Comparison of ENCODE assay signal across 8 cellular contexts in the genomic region with DNA sequence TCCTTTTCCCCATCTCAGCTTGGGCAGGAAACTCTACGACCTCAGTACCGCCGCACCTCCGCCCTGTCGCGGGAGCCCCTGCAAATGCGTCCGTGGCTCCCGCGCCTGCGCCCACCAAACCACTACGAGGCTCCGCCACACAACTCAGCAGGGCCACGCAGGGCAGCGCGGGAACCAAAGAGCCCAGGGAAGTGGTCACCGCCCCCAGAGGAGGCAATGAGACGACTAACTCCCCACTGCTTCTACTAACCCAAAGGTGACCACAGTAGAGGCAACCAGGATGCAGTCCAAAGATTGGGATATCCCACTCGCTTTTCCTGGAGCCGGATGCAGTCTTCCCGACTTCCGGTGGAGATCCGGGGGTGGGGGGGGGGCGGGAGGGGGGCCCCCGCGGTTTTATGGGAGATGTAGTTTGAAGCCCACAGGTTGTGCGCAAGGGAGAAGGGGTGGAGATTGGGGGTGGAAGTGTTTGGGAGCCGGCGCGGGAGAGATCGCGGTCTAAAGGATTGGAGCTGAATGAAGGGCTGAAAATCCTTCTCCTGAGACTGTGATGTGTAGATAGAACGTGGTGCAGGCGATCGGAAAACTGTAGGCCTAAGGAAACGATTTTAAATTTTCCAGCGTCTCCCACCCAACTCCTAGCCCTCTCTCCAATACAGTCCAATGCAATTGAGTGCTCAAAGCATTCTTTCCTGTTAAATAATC. TPM values are rescaled to one million over a fixed set of nuclear protein-coding genes. Genes with fewer than 3 reads are reported as not detected.
DNase-seq lines count a peak whose midpoint lies in the region; ATAC-seq, FAIRE-seq and TF ChIP-seq lines count a peak whose summit lies in the region.

A gene (minus strand): TSS at position 337 of the 705 bp plus-strand sequence. CDS start 2,541 bp downstream, outside the sequence.

- POLR2A ChIA-PET in A549 (lab: Yijun Ruan, JAX): no interaction called here

- ATAC-seq in A549 (peak; percentile 96 to 97), GM18858 (IDR thresholded peaks at IDR 0.05; ENCODE audit: unreplicated experiment) (peak; percentile 91), HG03045 (IDR thresholded peaks at IDR 0.05; ENCODE audit: unreplicated experiment) (peak; percentile 97), left lung (peak; percentile 95)

- FAIRE-seq in A549 (lab: Jason Lieb, UNC): no peak

- H3K27ac ChIP-seq in A549: peak within 1 kb of the TSS; percentile 77 to 85
- peak within 1 kb of the TSS; percentile 80 to 84 for H3K27ac ChIP-seq in left lung

- no peaks in the 10 kb centered on the region for H3K36me3 ChIP-seq in left lung

- H3K4me3 ChIP-seq in A549 (peak within 1 kb of the TSS; percentile 62), left lung (peak within 1 kb of the TSS; percentile 58 to 71)

- H3K4me1 ChIP-seq in A549 (no peaks in the 10 kb centered on the region), left lung (peaks cover 0 to 10% of the 10 kb centered on the region in 2 donors)

- TF ChIP-seq CTCF in A549 (IDR thresholded peaks at IDR 0.05) (no peak), left lung (IDR thresholded peaks at IDR 0.05) (no peak)

- TF ChIP-seq POLR2A in A549 (IDR thresholded peaks at IDR 0.05; ENCODE audit: low read length): 0 out of 2 replicates have a peak, but pooled peaks have one; percentile 4

- DNase-seq in A549 (ENCODE audit: low read depth in 1 of 2, low spot score in 1 of 2) (peak; percentile 16 to 54), NCI-H2171 treated with DMSO at 0.1 percent for 48 hours (lab: John Stamatoyannopoulos, UW) (peak; percentile 75), dermis microvascular lymphatic vessel endothelial cell (ENCODE audit: low read depth in 2 of 2) (peak; percentile 43 to 74), left lung (peak; percentile 69 to 85)
- DNase-seq in activated CD4-positive, alpha-beta T cell treated with anti-CD3 and anti-CD28 coated beads, Interleukin-2, amount 10 ng/mL, durations not matched to agents 24 days and 14 days: peak; percentile 75
- peak; percentile 50 to 59 for DNase-seq in stimulated activated CD4-positive, alpha-beta T cell treated with anti-CD3 and anti-CD28 coated beads, Interleukin-2, amount 100 ng/mL, for 24 hours

- H3K27me3 Mint-ChIP-seq in activated CD4-positive, alpha-beta T cell treated with anti-CD3 and anti-CD28 coated beads, Interleukin-2, amount 10 ng/mL, durations not matched to agents 24 days and 14 days: no peaks in the 10 kb centered on the region

- peaks cover 9% of the 10 kb centered on the region for H3K4me1 Mint-ChIP-seq in activated CD4-positive, alpha-beta T cell treated with anti-CD3 and anti-CD28 coated beads, Interleukin-2, amount 10 ng/mL, durations not matched to agents 24 days and 14 days

- no peaks in the 10 kb centered on the region for H3K9me3 ChIP-seq in A549
- H3K9me3 ChIP-seq in left lung: no peaks in the 10 kb centered on the region

- CTCF ChIA-PET in A549 (lab: Yijun Ruan, JAX): no interaction called here

- H3K4me3 Mint-ChIP-seq in activated CD4-positive, alpha-beta T cell treated with anti-CD3 and anti-CD28 coated beads, Interleukin-2, amount 10 ng/mL, durations not matched to agents 24 days and 14 days: peak within 1 kb of the TSS; percentile 89

- H3K9me3 Mint-ChIP-seq in activated CD4-positive, alpha-beta T cell treated with anti-CD3 and anti-CD28 coated beads, Interleukin-2, amount 10 ng/mL, durations not matched to agents 24 days and 14 days: peaks cover 3% of the 10 kb centered on the region

- H3K4me2 ChIP-seq in A549: peak within 1 kb of the TSS; percentile 68

- TF ChIP-seq EP300 in A549 (IDR thresholded peaks at IDR 0.05): no peak

- no peak for TF ChIP-seq RAD21 in A549 (conservative IDR thresholded peaks at IDR 0.05 in 1 of 2, IDR thresholded peaks at IDR 0.05 in 1 of 2)

- WGBS in A549 (ENCODE audit: missing lambda C conversion rate): 68% methylated on average over 22 of the region's 37 CpGs

- intact Hi-C loops in activated CD4-positive, alpha-beta T cell treated with anti-CD3 and anti-CD28 coated beads, Interleukin-2, amount 10 ng/mL, durations not matched to agents 24 days and 14 days (cut with micrococcal nuclease): no loop called here
- intact Hi-C loops in left lung (cut with DNase I): no loop called here

- H3K27ac Mint-ChIP-seq in activated CD4-positive, alpha-beta T cell treated with anti-CD3 and anti-CD28 coated beads, Interleukin-2, amount 10 ng/mL, durations not matched to agents 24 days and 14 days: peak within 1 kb of the TSS; percentile 35

- H3K36me3 Mint-ChIP-seq in activated CD4-positive, alpha-beta T cell treated with anti-CD3 and anti-CD28 coated beads, Interleukin-2, amount 10 ng/mL, durations not matched to agents 24 days and 14 days (ENCODE audit: low read depth): no peaks in the 10 kb centered on the region

- H3K27me3 ChIP-seq in left lung: peaks cover 0 to 7% of the 10 kb centered on the region in 2 donors

TF ChIP-seq in A549, 52 proteins besides CTCF, POLR2A, EP300 and RAD21 (continues in another document):
- TF ChIP-seq, protein P1, sequence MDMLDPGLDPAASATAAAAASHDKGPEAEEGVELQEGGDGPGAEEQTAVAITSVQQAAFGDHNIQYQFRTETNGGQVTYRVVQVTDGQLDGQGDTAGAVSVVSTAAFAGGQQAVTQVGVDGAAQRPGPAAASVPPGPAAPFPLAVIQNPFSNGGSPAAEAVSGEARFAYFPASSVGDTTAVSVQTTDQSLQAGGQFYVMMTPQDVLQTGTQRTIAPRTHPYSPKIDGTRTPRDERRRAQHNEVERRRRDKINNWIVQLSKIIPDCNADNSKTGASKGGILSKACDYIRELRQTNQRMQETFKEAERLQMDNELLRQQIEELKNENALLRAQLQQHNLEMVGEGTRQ (IDR thresholded peaks at IDR 0.05): no peak
- TF ChIP-seq NFE2L2 (conservative IDR thresholded peaks at IDR 0.05; ENCODE audit: low read length): no peak
- TF ChIP-seq MAZ (IDR thresholded peaks at IDR 0.05; ENCODE audit: borderline replicate concordance, low read depth, low read length): no peak
- TF ChIP-seq HOXB5 (CRISPR knock-in tag; IDR thresholded peaks at IDR 0.05): no peak
- TF ChIP-seq ZNF302 (CRISPR knock-in tag; IDR thresholded peaks at IDR 0.05): no peak
- TF ChIP-seq ESRRA (IDR thresholded peaks at IDR 0.05; ENCODE audit: borderline replicate concordance, low read length): no peak
- TF ChIP-seq CEBPB (IDR thresholded peaks at IDR 0.05): no peak
- TF ChIP-seq, protein P2, sequence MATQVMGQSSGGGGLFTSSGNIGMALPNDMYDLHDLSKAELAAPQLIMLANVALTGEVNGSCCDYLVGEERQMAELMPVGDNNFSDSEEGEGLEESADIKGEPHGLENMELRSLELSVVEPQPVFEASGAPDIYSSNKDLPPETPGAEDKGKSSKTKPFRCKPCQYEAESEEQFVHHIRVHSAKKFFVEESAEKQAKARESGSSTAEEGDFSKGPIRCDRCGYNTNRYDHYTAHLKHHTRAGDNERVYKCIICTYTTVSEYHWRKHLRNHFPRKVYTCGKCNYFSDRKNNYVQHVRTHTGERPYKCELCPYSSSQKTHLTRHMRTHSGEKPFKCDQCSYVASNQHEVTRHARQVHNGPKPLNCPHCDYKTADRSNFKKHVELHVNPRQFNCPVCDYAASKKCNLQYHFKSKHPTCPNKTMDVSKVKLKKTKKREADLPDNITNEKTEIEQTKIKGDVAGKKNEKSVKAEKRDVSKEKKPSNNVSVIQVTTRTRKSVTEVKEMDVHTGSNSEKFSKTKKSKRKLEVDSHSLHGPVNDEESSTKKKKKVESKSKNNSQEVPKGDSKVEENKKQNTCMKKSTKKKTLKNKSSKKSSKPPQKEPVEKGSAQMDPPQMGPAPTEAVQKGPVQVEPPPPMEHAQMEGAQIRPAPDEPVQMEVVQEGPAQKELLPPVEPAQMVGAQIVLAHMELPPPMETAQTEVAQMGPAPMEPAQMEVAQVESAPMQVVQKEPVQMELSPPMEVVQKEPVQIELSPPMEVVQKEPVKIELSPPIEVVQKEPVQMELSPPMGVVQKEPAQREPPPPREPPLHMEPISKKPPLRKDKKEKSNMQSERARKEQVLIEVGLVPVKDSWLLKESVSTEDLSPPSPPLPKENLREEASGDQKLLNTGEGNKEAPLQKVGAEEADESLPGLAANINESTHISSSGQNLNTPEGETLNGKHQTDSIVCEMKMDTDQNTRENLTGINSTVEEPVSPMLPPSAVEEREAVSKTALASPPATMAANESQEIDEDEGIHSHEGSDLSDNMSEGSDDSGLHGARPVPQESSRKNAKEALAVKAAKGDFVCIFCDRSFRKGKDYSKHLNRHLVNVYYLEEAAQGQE (IDR thresholded peaks at IDR 0.05): peak; percentile 37; the same call in 1 of the 2 replicates
- TF ChIP-seq, protein P3, sequence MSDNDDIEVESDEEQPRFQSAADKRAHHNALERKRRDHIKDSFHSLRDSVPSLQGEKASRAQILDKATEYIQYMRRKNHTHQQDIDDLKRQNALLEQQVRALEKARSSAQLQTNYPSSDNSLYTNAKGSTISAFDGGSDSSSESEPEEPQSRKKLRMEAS (IDR thresholded peaks at IDR 0.05): no peak
- TF ChIP-seq, protein P4, sequence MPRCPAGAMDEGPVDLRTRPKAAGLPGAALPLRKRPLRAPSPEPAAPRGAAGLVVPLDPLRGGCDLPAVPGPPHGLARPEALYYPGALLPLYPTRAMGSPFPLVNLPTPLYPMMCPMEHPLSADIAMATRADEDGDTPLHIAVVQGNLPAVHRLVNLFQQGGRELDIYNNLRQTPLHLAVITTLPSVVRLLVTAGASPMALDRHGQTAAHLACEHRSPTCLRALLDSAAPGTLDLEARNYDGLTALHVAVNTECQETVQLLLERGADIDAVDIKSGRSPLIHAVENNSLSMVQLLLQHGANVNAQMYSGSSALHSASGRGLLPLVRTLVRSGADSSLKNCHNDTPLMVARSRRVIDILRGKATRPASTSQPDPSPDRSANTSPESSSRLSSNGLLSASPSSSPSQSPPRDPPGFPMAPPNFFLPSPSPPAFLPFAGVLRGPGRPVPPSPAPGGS (IDR thresholded peaks at IDR 0.05): 0 out of 3 replicates have a peak, but pooled peaks have one; percentile 38
- 0 out of 5 replicates have a peak, but pooled peaks of 1 of the 2 experiments have one; percentile 40 for TF ChIP-seq JUN (IDR thresholded peaks at IDR 0.05)
- TF ChIP-seq CBX8 (IDR thresholded peaks at IDR 0.05): no peak

RNA-seq across cellular contexts. Expression of the gene that starts here (rescaled TPM):
- polyA plus RNA-seq in A549 (2011; rRNA removed) (5.1 and 6.2 TPM in 2 replicates), A549 (2017; fragmentation: RNase III; extraction: RNeasy Plus Mini Kit Qiagen cat#74134 plus additional on column Dnase treatment) (2.5 to 3.1 TPM (median 3.1 TPM) in 3 replicates)
- polyA plus RNA-seq in A549 (2012; cell fraction: cytosol; rRNA removed): 0.49 and 0.62 TPM in 2 replicates
- polyA plus RNA-seq in A549 (2012; cell fraction: nucleus; rRNA removed): 0.64 and 0.93 TPM in 2 replicates
- 0.92 and 1.1 TPM in 2 replicates for polyA minus RNA-seq in A549 (2011; rRNA and poly(A)+ RNA removed)
- total RNA-seq in activated CD4-positive, alpha-beta T cell treated with anti-CD3 and anti-CD28 coated beads, Interleukin-2, amount 10 ng/mL, durations not matched to agents 24 days and 14 days: 1.8 and 2.4 TPM in 2 replicates
- total RNA-seq in dermis microvascular lymphatic vessel endothelial cell (3.4 and 4.2 TPM in 2 replicates), left lung (10 to 100 TPM; 11.2 to 15.6 TPM)

Comparison
In these comparisons a context has a peak if more than half of its experiments do, and no peak if none do; other contexts are left out.
1. Peak in every context shown above with its lines: DNase-seq, ATAC-seq, H3K4me3 ChIP-seq and H3K27ac ChIP-seq.